1 cellular context compared by ENCODE assay signal in the genomic region with DNA sequence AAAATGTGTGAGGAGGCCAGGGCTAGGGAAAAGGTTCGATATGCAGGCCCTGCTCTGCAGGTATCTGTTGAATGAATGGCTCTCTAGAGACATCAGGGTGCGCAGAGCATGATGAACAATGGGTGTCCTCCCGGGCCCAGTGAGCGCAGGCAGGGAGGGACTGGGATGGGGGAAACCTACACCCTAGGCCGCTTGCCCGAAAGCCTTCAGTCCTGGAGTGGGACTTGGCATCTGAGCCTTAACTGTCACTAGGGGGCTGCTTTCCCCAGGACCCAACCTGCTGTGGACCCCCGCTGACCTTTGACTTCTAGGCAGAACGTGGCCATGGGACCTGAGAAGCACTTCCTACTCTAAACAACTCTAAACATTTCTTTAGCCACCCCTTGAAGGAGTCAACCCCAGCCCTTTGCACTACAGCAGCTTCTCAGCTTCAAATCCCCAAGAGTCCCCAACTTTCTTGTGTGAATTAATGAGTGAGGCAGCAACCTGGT.
A peak's percentile ranks its signal among the peaks of the same experiment; 100 is the strongest.
TF ChIP-seq lines count a peak whose summit lies in the region.

No MANE protein-coding gene starts in this region.

TF ChIP-seq in K562, 482 proteins besides CTCF, POLR2A, EP300 and RAD21 (continues in another document):
- TF ChIP-seq, protein P1, sequence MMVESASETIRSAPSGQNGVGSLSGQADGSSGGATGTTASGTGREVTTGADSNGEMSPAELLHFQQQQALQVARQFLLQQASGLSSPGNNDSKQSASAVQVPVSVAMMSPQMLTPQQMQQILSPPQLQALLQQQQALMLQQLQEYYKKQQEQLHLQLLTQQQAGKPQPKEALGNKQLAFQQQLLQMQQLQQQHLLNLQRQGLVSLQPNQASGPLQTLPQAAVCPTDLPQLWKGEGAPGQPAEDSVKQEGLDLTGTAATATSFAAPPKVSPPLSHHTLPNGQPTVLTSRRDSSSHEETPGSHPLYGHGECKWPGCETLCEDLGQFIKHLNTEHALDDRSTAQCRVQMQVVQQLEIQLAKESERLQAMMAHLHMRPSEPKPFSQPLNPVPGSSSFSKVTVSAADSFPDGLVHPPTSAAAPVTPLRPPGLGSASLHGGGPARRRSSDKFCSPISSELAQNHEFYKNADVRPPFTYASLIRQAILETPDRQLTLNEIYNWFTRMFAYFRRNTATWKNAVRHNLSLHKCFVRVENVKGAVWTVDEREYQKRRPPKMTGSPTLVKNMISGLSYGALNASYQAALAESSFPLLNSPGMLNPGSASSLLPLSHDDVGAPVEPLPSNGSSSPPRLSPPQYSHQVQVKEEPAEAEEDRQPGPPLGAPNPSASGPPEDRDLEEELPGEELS (CRISPR knock-in tag; IDR thresholded peaks at IDR 0.05; ENCODE audit: borderline replicate concordance), result 0 out of 2 replicates have a peak, but pooled peaks have one; percentile 12
- TF ChIP-seq ZNF551 (CRISPR knock-in tag; IDR thresholded peaks at IDR 0.05) (no peak), RNF2 (IDR thresholded peaks at IDR 0.05) (0 out of 2 replicates have a peak, but pooled peaks have one; percentile 29), RBFOX2 (IDR thresholded peaks at IDR 0.05; ENCODE audit: low read depth, low read length) (no peak), RBM22 (IDR thresholded peaks at IDR 0.05; ENCODE audit: low read depth, low read length, poor library complexity, severe bottlenecking) (no peak), ERF (CRISPR knock-in tag; IDR thresholded peaks at IDR 0.05) (no peak), MXI1 (IDR thresholded peaks at IDR 0.05; ENCODE audit: low read depth, low read length) (no peak), PHF8 (IDR thresholded peaks at IDR 0.05; ENCODE audit: borderline replicate concordance, low read length) (peak; percentile 2; the same call in 1 of the 2 replicates), DIDO1 (tag; IDR thresholded peaks at IDR 0.05; ENCODE audit: low read depth) (no peak), MYNN (IDR thresholded peaks at IDR 0.05) (no peak), MYNN (CRISPR knock-in tag; IDR thresholded peaks at IDR 0.05) (no peak), SREBF2 (CRISPR knock-in tag; IDR thresholded peaks at IDR 0.05) (0 out of 2 replicates have a peak, but pooled peaks have one; percentile 71), ETV5 (CRISPR knock-in tag; IDR thresholded peaks at IDR 0.05; ENCODE audit: low read depth) (peak; percentile 70; the same call in 1 of the 2 replicates), ZBTB7A (IDR thresholded peaks at IDR 0.05; ENCODE audit: borderline replicate concordance, control insufficient read depth, low read depth, low read length) (peak; percentile 79; the same call in 1 of the 2 replicates), ZC3H4 (CRISPR knock-in tag; IDR thresholded peaks at IDR 0.05; ENCODE audit: borderline replicate concordance) (no peak), SNIP1 (IDR thresholded peaks at IDR 0.05; ENCODE audit: low read depth) (no peak), KDM5B (IDR thresholded peaks at IDR 0.05; ENCODE audit: insufficient replicate concordance, low read depth, low read length) (no peak), LARP7 (IDR thresholded peaks at IDR 0.05) (no peak), ELF2 (CRISPR knock-in tag; IDR thresholded peaks at IDR 0.05) (no peak), SIN3A (IDR thresholded peaks at IDR 0.05; ENCODE audit: borderline replicate concordance in 2 of 2, control insufficient read depth in 1 of 2, low read depth in 2 of 2, low read length in 2 of 2) (no peak), PCBP1 (IDR thresholded peaks at IDR 0.05; ENCODE audit: low read depth, low read length, poor library complexity, severe bottlenecking) (no peak), ZNF24 (IDR thresholded peaks at IDR 0.05) (0 out of 2 replicates have a peak, but pooled peaks have one; percentile 6), ZNF212 (CRISPR knock-in tag; IDR thresholded peaks at IDR 0.05) (no peak), ZNF77 (CRISPR knock-in tag; IDR thresholded peaks at IDR 0.05) (no peak), TEAD2 (tag; IDR thresholded peaks at IDR 0.05) (0 out of 2 replicates have a peak, but pooled peaks have one; percentile 12), CHD1 (IDR thresholded peaks at IDR 0.05; ENCODE audit: low read length) (no peak), JUN (IDR thresholded peaks at IDR 0.05; ENCODE audit: borderline replicate concordance, low read depth, low read length) (0 out of 2 replicates have a peak, but pooled peaks have one; percentile 2), JUN (CRISPR knock-in tag; IDR thresholded peaks at IDR 0.05; ENCODE audit: borderline replicate concordance) (no peak), DDX20 (tag; IDR thresholded peaks at IDR 0.05; ENCODE audit: low read depth) (no peak), CREM (IDR thresholded peaks at IDR 0.05; ENCODE audit: low read depth) (no peak), ZNF717 (CRISPR knock-in tag; IDR thresholded peaks at IDR 0.05) (peak; percentile 56; the same call in 1 of the 2 replicates), SAP30 (IDR thresholded peaks at IDR 0.05; ENCODE audit: borderline replicate concordance, insufficient read depth, low read depth, low read length, poor library complexity, severe bottlenecking) (no peak), HNRNPK (IDR thresholded peaks at IDR 0.05; ENCODE audit: low read depth, low read length, poor library complexity, severe bottlenecking) (no peak), ZNF695 (CRISPR knock-in tag; IDR thresholded peaks at IDR 0.05) (no peak), SRSF1 (IDR thresholded peaks at IDR 0.05; ENCODE audit: low read depth, low read length) (no peak), ZNF780A (CRISPR knock-in tag; IDR thresholded peaks at IDR 0.05) (0 out of 2 replicates have a peak, but pooled peaks have one; percentile 56), ZNF766 (CRISPR knock-in tag; conservative IDR thresholded peaks at IDR 0.05) (no peak), CHD4 (IDR thresholded peaks at IDR 0.05; ENCODE audit: insufficient read depth, insufficient replicate concordance, low read depth, low read length, poor library complexity, severe bottlenecking) (no peak), ATF1 (CRISPR knock-in tag; IDR thresholded peaks at IDR 0.05) (no peak), ATF1 (tag; IDR thresholded peaks at IDR 0.05) (no peak), ZNF263 (CRISPR knock-in tag; IDR thresholded peaks at IDR 0.05; ENCODE audit: borderline replicate concordance) (peak; percentile 4; the same call in 1 of the 2 replicates), MYC (IDR thresholded peaks at IDR 0.05; ENCODE audit: low read depth, low read length) (no peak), MYC (CRISPR knock-in tag; IDR thresholded peaks at IDR 0.05; ENCODE audit: borderline replicate concordance, low read depth) (no peak), ZC3H8 (IDR thresholded peaks at IDR 0.05) (no peak), HDAC3 (IDR thresholded peaks at IDR 0.05; ENCODE audit: borderline replicate concordance, partially characterized antibody) (no peak)
- TF ChIP-seq, protein P2, sequence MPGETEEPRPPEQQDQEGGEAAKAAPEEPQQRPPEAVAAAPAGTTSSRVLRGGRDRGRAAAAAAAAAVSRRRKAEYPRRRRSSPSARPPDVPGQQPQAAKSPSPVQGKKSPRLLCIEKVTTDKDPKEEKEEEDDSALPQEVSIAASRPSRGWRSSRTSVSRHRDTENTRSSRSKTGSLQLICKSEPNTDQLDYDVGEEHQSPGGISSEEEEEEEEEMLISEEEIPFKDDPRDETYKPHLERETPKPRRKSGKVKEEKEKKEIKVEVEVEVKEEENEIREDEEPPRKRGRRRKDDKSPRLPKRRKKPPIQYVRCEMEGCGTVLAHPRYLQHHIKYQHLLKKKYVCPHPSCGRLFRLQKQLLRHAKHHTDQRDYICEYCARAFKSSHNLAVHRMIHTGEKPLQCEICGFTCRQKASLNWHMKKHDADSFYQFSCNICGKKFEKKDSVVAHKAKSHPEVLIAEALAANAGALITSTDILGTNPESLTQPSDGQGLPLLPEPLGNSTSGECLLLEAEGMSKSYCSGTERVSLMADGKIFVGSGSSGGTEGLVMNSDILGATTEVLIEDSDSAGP (CRISPR knock-in tag; IDR thresholded peaks at IDR 0.05), result no peak
- TF ChIP-seq, protein P3, sequence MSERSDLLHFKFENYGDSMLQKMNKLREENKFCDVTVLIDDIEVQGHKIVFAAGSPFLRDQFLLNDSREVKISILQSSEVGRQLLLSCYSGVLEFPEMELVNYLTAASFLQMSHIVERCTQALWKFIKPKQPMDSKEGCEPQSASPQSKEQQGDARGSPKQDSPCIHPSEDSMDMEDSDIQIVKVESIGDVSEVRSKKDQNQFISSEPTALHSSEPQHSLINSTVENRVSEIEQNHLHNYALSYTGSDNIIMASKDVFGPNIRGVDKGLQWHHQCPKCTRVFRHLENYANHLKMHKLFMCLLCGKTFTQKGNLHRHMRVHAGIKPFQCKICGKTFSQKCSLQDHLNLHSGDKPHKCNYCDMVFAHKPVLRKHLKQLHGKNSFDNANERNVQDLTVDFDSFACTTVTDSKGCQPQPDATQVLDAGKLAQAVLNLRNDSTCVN (CRISPR knock-in tag; IDR thresholded peaks at IDR 0.05), result no peak
- TF ChIP-seq, protein P4, sequence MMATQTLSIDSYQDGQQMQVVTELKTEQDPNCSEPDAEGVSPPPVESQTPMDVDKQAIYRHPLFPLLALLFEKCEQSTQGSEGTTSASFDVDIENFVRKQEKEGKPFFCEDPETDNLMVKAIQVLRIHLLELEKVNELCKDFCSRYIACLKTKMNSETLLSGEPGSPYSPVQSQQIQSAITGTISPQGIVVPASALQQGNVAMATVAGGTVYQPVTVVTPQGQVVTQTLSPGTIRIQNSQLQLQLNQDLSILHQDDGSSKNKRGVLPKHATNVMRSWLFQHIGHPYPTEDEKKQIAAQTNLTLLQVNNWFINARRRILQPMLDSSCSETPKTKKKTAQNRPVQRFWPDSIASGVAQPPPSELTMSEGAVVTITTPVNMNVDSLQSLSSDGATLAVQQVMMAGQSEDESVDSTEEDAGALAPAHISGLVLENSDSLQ (IDR thresholded peaks at IDR 0.05), result no peak
- TF ChIP-seq, protein P5, sequence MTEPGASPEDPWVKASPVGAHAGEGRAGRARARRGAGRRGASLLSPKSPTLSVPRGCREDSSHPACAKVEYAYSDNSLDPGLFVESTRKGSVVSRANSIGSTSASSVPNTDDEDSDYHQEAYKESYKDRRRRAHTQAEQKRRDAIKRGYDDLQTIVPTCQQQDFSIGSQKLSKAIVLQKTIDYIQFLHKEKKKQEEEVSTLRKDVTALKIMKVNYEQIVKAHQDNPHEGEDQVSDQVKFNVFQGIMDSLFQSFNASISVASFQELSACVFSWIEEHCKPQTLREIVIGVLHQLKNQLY (CRISPR knock-in tag; conservative IDR thresholded peaks at IDR 0.05), result no peak
- TF ChIP-seq, protein P6, sequence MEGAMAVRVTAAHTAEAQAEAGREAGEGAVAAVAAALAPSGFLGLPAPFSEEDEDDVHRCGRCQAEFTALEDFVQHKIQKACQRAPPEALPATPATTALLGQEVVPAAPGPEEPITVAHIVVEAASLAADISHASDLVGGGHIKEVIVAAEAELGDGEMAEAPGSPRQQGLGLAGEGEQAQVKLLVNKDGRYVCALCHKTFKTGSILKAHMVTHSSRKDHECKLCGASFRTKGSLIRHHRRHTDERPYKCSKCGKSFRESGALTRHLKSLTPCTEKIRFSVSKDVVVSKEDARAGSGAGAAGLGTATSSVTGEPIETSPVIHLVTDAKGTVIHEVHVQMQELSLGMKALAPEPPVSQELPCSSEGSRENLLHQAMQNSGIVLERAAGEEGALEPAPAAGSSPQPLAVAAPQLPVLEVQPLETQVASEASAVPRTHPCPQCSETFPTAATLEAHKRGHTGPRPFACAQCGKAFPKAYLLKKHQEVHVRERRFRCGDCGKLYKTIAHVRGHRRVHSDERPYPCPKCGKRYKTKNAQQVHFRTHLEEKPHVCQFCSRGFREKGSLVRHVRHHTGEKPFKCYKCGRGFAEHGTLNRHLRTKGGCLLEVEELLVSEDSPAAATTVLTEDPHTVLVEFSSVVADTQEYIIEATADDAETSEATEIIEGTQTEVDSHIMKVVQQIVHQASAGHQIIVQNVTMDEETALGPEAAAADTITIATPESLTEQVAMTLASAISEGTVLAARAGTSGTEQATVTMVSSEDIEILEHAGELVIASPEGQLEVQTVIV (CRISPR knock-in tag; IDR thresholded peaks at IDR 0.05; ENCODE audit: borderline replicate concordance), result no peak
- TF ChIP-seq, protein P7, sequence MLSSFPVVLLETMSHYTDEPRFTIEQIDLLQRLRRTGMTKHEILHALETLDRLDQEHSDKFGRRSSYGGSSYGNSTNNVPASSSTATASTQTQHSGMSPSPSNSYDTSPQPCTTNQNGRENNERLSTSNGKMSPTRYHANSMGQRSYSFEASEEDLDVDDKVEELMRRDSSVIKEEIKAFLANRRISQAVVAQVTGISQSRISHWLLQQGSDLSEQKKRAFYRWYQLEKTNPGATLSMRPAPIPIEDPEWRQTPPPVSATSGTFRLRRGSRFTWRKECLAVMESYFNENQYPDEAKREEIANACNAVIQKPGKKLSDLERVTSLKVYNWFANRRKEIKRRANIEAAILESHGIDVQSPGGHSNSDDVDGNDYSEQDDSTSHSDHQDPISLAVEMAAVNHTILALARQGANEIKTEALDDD (IDR thresholded peaks at IDR 0.05), result no peak
- TF ChIP-seq, protein P8, sequence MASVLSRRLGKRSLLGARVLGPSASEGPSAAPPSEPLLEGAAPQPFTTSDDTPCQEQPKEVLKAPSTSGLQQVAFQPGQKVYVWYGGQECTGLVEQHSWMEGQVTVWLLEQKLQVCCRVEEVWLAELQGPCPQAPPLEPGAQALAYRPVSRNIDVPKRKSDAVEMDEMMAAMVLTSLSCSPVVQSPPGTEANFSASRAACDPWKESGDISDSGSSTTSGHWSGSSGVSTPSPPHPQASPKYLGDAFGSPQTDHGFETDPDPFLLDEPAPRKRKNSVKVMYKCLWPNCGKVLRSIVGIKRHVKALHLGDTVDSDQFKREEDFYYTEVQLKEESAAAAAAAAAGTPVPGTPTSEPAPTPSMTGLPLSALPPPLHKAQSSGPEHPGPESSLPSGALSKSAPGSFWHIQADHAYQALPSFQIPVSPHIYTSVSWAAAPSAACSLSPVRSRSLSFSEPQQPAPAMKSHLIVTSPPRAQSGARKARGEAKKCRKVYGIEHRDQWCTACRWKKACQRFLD (CRISPR knock-in tag; IDR thresholded peaks at IDR 0.05), result peak; percentile 77
- TF ChIP-seq, protein P9, sequence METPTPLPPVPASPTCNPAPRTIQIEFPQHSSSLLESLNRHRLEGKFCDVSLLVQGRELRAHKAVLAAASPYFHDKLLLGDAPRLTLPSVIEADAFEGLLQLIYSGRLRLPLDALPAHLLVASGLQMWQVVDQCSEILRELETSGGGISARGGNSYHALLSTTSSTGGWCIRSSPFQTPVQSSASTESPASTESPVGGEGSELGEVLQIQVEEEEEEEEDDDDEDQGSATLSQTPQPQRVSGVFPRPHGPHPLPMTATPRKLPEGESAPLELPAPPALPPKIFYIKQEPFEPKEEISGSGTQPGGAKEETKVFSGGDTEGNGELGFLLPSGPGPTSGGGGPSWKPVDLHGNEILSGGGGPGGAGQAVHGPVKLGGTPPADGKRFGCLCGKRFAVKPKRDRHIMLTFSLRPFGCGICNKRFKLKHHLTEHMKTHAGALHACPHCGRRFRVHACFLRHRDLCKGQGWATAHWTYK (CRISPR knock-in tag; IDR thresholded peaks at IDR 0.05), result no peak
